7 cellular contexts compared by ENCODE assay signal in genomic region chr7:128387663-128388485, GRCh38. TPM values are rescaled to one million over a fixed set of nuclear protein-coding genes. Genes with fewer than 3 reads are reported as not detected.
DNase-seq lines count a peak whose midpoint lies in the region; ATAC-seq and TF ChIP-seq lines count a peak whose summit lies in the region.

No MANE protein-coding gene starts in this region.

- H3K4me3 ChIP-seq in colonic mucosa (no peak overlapping the region), right lobe of liver (no peak overlapping the region)

- intact Hi-C loops in activated CD4-positive, alpha-beta T cell treated with anti-CD3 and anti-CD28 coated beads for 36 hours (cut with DNase I, micrococcal nuclease) = loop anchor here (1.0 kb wide), 2 partner anchors 36 to 41 kb away; no protein-coding TSS in a partner anchor
- intact Hi-C loops in colonic mucosa (cut with DNase I) = loop anchor here (2.0 kb wide), 1 partner anchor 39 kb away; no protein-coding TSS in a partner anchor
- intact Hi-C loops in right lobe of liver (cut with DNase I) = loop anchor here (5.0 kb wide), 2 partner anchors 36 to 41 kb away; no protein-coding TSS in a partner anchor

- H3K36me3 Mint-ChIP-seq in activated CD4-positive, alpha-beta T cell treated with anti-CD3 and anti-CD28 coated beads for 36 hours (ENCODE audit: low read depth) = no peaks in the 10 kb centered on the region

- H3K4me1 ChIP-seq in colonic mucosa (no peaks in the 10 kb centered on the region), right lobe of liver (no peaks in the 10 kb centered on the region)

- TF ChIP-seq POLR2A in right lobe of liver (IDR thresholded peaks at IDR 0.05) = no peak

- ATAC-seq in HG02884 (IDR thresholded peaks at IDR 0.05; ENCODE audit: unreplicated experiment) (peak; percentile 78), right lobe of liver (peak; percentile 89 to 96 (median 92))
- ATAC-seq in activated CD4-positive, alpha-beta T cell treated with anti-CD3 and anti-CD28 coated beads for 36 hours = peak; percentile 83

- no peak overlapping the region for H3K27ac ChIP-seq in colonic mucosa
- H3K27ac ChIP-seq in right lobe of liver = no peak overlapping the region

- H3K27me3 ChIP-seq in colonic mucosa (no peaks in the 10 kb centered on the region), right lobe of liver (no peaks in the 10 kb centered on the region)

- TF ChIP-seq CTCF in GM12874 (IDR thresholded peaks at IDR 0.05; ENCODE audit: insufficient read depth, low read depth, low read length) = peak; percentile 89
- peak; percentile 77 for TF ChIP-seq CTCF in colonic mucosa (IDR thresholded peaks at IDR 0.05)
- TF ChIP-seq CTCF in right lobe of liver (IDR thresholded peaks at IDR 0.05) = peak; percentile 67 to 87 (median 80)

- H3K27ac Mint-ChIP-seq in activated CD4-positive, alpha-beta T cell treated with anti-CD3 and anti-CD28 coated beads for 36 hours = no peak overlapping the region

- H3K36me3 ChIP-seq in colonic mucosa = no peaks in the 10 kb centered on the region
- H3K36me3 ChIP-seq in right lobe of liver = no peaks in the 10 kb centered on the region

- DNase-seq in NCI-H2171 treated with DMSO at 0.1 percent for 48 hours (lab: John Stamatoyannopoulos, UW) = peak; percentile 59
- peak; percentile 84 for DNase-seq in activated CD4-positive, alpha-beta T cell treated with anti-CD3 and anti-CD28 coated beads for 36 hours
- peak; percentile 73 for DNase-seq in colonic mucosa
- DNase-seq in right lobe of liver = peak; percentile 73 to 77 (median 76)
- DNase-seq in stimulated activated CD4-positive, alpha-beta T cell treated with anti-CD3 and anti-CD28 coated beads, TNF-alpha, amount 100 ng/mL, for 48 hours (ENCODE audit: low read depth in 3 of 3) = peak; percentile 47 to 63 (median 49)

- H3K9me3 ChIP-seq in colonic mucosa (no peaks in the 10 kb centered on the region), right lobe of liver (no peaks in the 10 kb centered on the region)

- H3K4me1 Mint-ChIP-seq in activated CD4-positive, alpha-beta T cell treated with anti-CD3 and anti-CD28 coated beads for 36 hours = peaks cover 2% of the 10 kb centered on the region

- POLR2A ChIA-PET in activated CD4-positive, alpha-beta T cell treated with anti-CD3 and anti-CD28 coated beads for 36 hours (lab: Charles Lee) = interaction anchor here (1.0 kb wide), 1 partner anchor 41 kb away, joined by 4 read pairs; no protein-coding TSS in a partner anchor

- H3K9ac ChIP-seq in colonic mucosa (ENCODE audit: low read depth in 2 of 2, low read length in 2 of 2) = no peak overlapping the region

- H3K9me3 Mint-ChIP-seq in activated CD4-positive, alpha-beta T cell treated with anti-CD3 and anti-CD28 coated beads for 36 hours (ENCODE audit: low read depth) = no peaks in the 10 kb centered on the region

- no peak overlapping the region for H3K4me3 Mint-ChIP-seq in activated CD4-positive, alpha-beta T cell treated with anti-CD3 and anti-CD28 coated beads for 36 hours

- WGBS in right lobe of liver (ENCODE audit: insufficient coverage, low coverage, low lambda C conversion rate, missing lambda C conversion rate) = 8% methylated on average over 16 of the region's 17 CpGs

- CTCF ChIA-PET in activated CD4-positive, alpha-beta T cell treated with anti-CD3 and anti-CD28 coated beads for 36 hours (lab: Charles Lee) = interaction anchor here (0.6 to 14.4 kb wide), 26 partner anchors 10 to 492 kb away, joined by 3 to 321 read pairs (median 4); partner anchors contain the start of genes PRRT4 and RBM28

- no peaks in the 10 kb centered on the region for H3K27me3 Mint-ChIP-seq in activated CD4-positive, alpha-beta T cell treated with anti-CD3 and anti-CD28 coated beads for 36 hours

RNA-seq across cellular contexts. Expression of gene IMPDH1, which starts 21.9 kb away (rescaled TPM):
- 10 to 100 TPM; 59.0 to 60.7 TPM for total RNA-seq in activated CD4-positive, alpha-beta T cell treated with anti-CD3 and anti-CD28 coated beads for 36 hours
- 10 to 100 TPM; 37.5 to 50.0 TPM for total RNA-seq in colonic mucosa
- 1 to 10 TPM; 3.0 to 9.8 (median 5.5) TPM for total RNA-seq in right lobe of liver

RNA-seq across cellular contexts. Expression of gene PRRT4, which starts 26.4 kb away (rescaled TPM):
- total RNA-seq in activated CD4-positive, alpha-beta T cell treated with anti-CD3 and anti-CD28 coated beads for 36 hours = under 1 TPM; 0.23 to 0.39 TPM
- total RNA-seq in colonic mucosa (under 1 TPM in 1 of 2 donors, not detected in 1; 0.24 TPM), right lobe of liver (under 1 TPM in 4 of 6 experiments, not detected in 2; 0.11 to 0.32 (median 0.18) TPM)

RNA-seq across cellular contexts. Expression of gene RBM28, which starts 44.2 kb away (rescaled TPM):
- 10 to 100 TPM; 55.0 to 55.2 TPM for total RNA-seq in activated CD4-positive, alpha-beta T cell treated with anti-CD3 and anti-CD28 coated beads for 36 hours
- 10 to 100 TPM; 16.3 to 30.6 TPM for total RNA-seq in colonic mucosa
- total RNA-seq in right lobe of liver = 10 to 100 TPM in 5 of 6 experiments, 1 to 10 TPM in 1; 9.0 to 17.4 (median 11.1) TPM
